In genomic region chr1:207883660-207884245, GRCh38 we compare ENCODE assay signal across 9 cellular contexts. TPM values are rescaled to one million over a fixed set of nuclear protein-coding genes. Genes with fewer than 3 reads are reported as not detected.
DNase-seq lines count a peak whose midpoint lies in the region; ATAC-seq and TF ChIP-seq lines count a peak whose summit lies in the region.
"Had no signal": no experiment of that assay in that cellular context is flagged by ENCODE, and none has a peak within 500 bp of the region (broad histone marks: within the 10 kb centered on the region; RNA-seq: fewer than 3 reads in every experiment).

No MANE protein-coding gene starts in this region.

- ATAC-seq in GM18858 (IDR thresholded peaks at IDR 0.05; ENCODE audit: unreplicated experiment) (peak; percentile 15), HG02798 (IDR thresholded peaks at IDR 0.05; ENCODE audit: poor library complexity, unreplicated experiment) (peak; percentile 8), psoas muscle (peak in 1 of 4 donors; percentile 14), GM21529 (IDR thresholded peaks at IDR 0.05; ENCODE audit: unreplicated experiment) (no peak)
- peak; percentile 21 for ATAC-seq in activated CD8-positive, alpha-beta T cell treated with anti-CD3 and anti-CD28 coated beads for 36 hours
- ATAC-seq: pancreas had no signal

- H3K4me3 Mint-ChIP-seq in activated CD8-positive, alpha-beta T cell treated with anti-CD3 and anti-CD28 coated beads for 36 hours: peak overlapping the region; percentile 69

- no peak for TF ChIP-seq POLR2A in uterus (IDR thresholded peaks at IDR 0.05)

- intact Hi-C loops in activated CD8-positive, alpha-beta T cell treated with anti-CD3 and anti-CD28 coated beads for 36 hours (cut with micrococcal nuclease): loop anchor here (2.0 kb wide), 1 partner anchor 79 kb away; no protein-coding TSS in a partner anchor
- intact Hi-C loops in psoas muscle (cut with DNase I) (loop anchor here in 1 of 2 donors (2.0 kb wide), 1 partner anchor 79 kb away; no protein-coding TSS in a partner anchor), uterus (cut with DNase I; ENCODE audit: low total_unique reads) (no loop called here)

- H3K4me1 ChIP-seq in psoas muscle (peaks cover 6% of the 10 kb centered on the region), uterus (no peaks in the 10 kb centered on the region)
- H3K4me1 ChIP-seq: pancreas had no signal

- H3K9me3 Mint-ChIP-seq in activated CD8-positive, alpha-beta T cell treated with anti-CD3 and anti-CD28 coated beads for 36 hours: no peaks in the 10 kb centered on the region

- H3K36me3 ChIP-seq in psoas muscle (ENCODE audit: insufficient read depth in 1 of 2, low read depth in 1 of 2) (no peaks in the 10 kb centered on the region), uterus (no peaks in the 10 kb centered on the region)
- H3K36me3 ChIP-seq: pancreas had no signal

- H3K36me3 Mint-ChIP-seq in activated CD8-positive, alpha-beta T cell treated with anti-CD3 and anti-CD28 coated beads for 36 hours (ENCODE audit: low read depth): no peaks in the 10 kb centered on the region

- H3K27ac ChIP-seq in psoas muscle (peak overlapping the region; percentile 11), uterus (peak overlapping the region in 1 of 2 donors; percentile 85)
- H3K27ac ChIP-seq: pancreas had no signal

- WGBS in psoas muscle, 3 donors: 33 to 74% (median 53%) methylated on average over 2 of the region's 2 CpGs

- no peaks in the 10 kb centered on the region for H3K27me3 ChIP-seq in psoas muscle (ENCODE audit: insufficient read depth in 3 of 3, low read length in 2 of 3)
- H3K27me3 ChIP-seq in uterus: no peaks in the 10 kb centered on the region
- H3K27me3 ChIP-seq: pancreas had no signal

- POLR2A ChIA-PET in activated CD8-positive, alpha-beta T cell treated with anti-CD3 and anti-CD28 coated beads for 36 hours (lab: Charles Lee): interaction anchor here (0.8 to 3.4 kb wide), 8 partner anchors 10 to 199 kb away, joined by 3 to 19 read pairs (median 8); no protein-coding TSS in a partner anchor

- H3K4me3 ChIP-seq in psoas muscle (no peak overlapping the region), uterus (no peak overlapping the region)
- H3K4me3 ChIP-seq: coronary artery, pancreas had no signal

- CTCF ChIA-PET in activated CD8-positive, alpha-beta T cell treated with anti-CD3 and anti-CD28 coated beads for 36 hours (lab: Charles Lee): interaction anchor here (0.6 to 9.7 kb wide), 22 partner anchors 9 to 241 kb away, joined by 3 to 285 read pairs (median 16); no protein-coding TSS in a partner anchor

- no peak for TF ChIP-seq CTCF in activated CD8-positive, alpha-beta T cell treated with anti-CD3 and anti-CD28 coated beads for 36 hours (IDR thresholded peaks at IDR 0.05)
- no peak for TF ChIP-seq CTCF in psoas muscle (IDR thresholded peaks at IDR 0.05)
- TF ChIP-seq CTCF in uterus (IDR thresholded peaks at IDR 0.05): no peak

- peaks cover 37% of the 10 kb centered on the region for H3K4me1 Mint-ChIP-seq in activated CD8-positive, alpha-beta T cell treated with anti-CD3 and anti-CD28 coated beads for 36 hours (ENCODE audit: low read depth)

- H3K9me3 ChIP-seq in psoas muscle (no peaks in the 10 kb centered on the region), uterus (no peaks in the 10 kb centered on the region)
- H3K9me3 ChIP-seq: pancreas had no signal

- H3K27ac Mint-ChIP-seq in activated CD8-positive, alpha-beta T cell treated with anti-CD3 and anti-CD28 coated beads for 36 hours: peak overlapping the region; percentile 95

- peak; percentile 55 for DNase-seq in activated CD8-positive, alpha-beta T cell treated with anti-CD3 and anti-CD28 coated beads for 36 hours
- DNase-seq in psoas muscle (no peak), SHP77 (lab: John Stamatoyannopoulos, UW) (no peak), uterus (no peak)
- DNase-seq: pancreas had no signal

- H3K27me3 Mint-ChIP-seq in activated CD8-positive, alpha-beta T cell treated with anti-CD3 and anti-CD28 coated beads for 36 hours: peaks cover 2% of the 10 kb centered on the region

RNA-seq across cellular contexts. Expression of gene CD34, which starts 27.2 kb away (rescaled TPM):
- total RNA-seq in activated CD8-positive, alpha-beta T cell treated with anti-CD3 and anti-CD28 coated beads for 36 hours: under 1 TPM; 0.04 to 0.05 TPM
- total RNA-seq in psoas muscle: 10 to 100 TPM; 15.7 to 61.1 (median 20.9) TPM
- 10 to 100 TPM; 14.4 to 25.0 (median 21.1) TPM for polyA plus RNA-seq in psoas muscle
- 100 to 1,000 TPM in 2 of 4 donors, 10 to 100 TPM in 2; 39.2 to 135 (median 81.2) TPM for total RNA-seq in uterus

Comparison
In these comparisons a context has a peak if more than half of its experiments do, and no peak if none do; other contexts are left out.
1. RNA of gene CD34, which starts 27.2 kb away (total RNA-seq): 39.2 to 135 TPM in uterus and 15.7 to 61.1 TPM in psoas muscle; 0.04 to 0.05 TPM in activated CD8-positive, alpha-beta T cell treated with anti-CD3 and anti-CD28 coated beads for 36 hours; every median in the first group is over 10 times any median in the second.